12 cellular contexts compared by ENCODE assay signal in genomic region chr5:149887622-149888183, GRCh38. TPM values are rescaled to one million over a fixed set of nuclear protein-coding genes. Genes with fewer than 3 reads are reported as not detected.
DNase-seq lines count a peak whose midpoint lies in the region; ATAC-seq, FAIRE-seq and TF ChIP-seq lines count a peak whose summit lies in the region.
"Had no signal": no experiment of that assay in that cellular context is flagged by ENCODE, and none has a peak within 500 bp of the region (broad histone marks: within the 10 kb centered on the region; RNA-seq: fewer than 3 reads in every experiment).

No MANE protein-coding gene starts in this region.

- no peaks in the 10 kb centered on the region for H3K9me3 ChIP-seq in K562 (replicated peaks; ENCODE audit: control insufficient read depth, insufficient read depth, low read depth, low read length)
- H3K9me3 ChIP-seq in left lung = no peaks in the 10 kb centered on the region

- DNase-seq in AG09319 (ENCODE audit: extremely low read depth, low read depth) (peak; percentile 10), LHCN-M2 (ENCODE audit: low read depth) (peak; percentile 94), K562 (ENCODE audit: extremely low read depth in 1 of 4, low spot score in 3 of 4) (peak in 2 of 4 experiments; percentile 34 to 84), left lung (no peak), NCI-H1694 (lab: John Stamatoyannopoulos, UW) (no peak), T-helper 1 cell (no peak), SHP77 (lab: John Stamatoyannopoulos, UW) (no peak)
- no peak for DNase-seq in stimulated activated CD4-positive, alpha-beta T cell treated with anti-CD3 and anti-CD28 coated beads, Interleukin-4, amount 100 ng/mL, for 1 hour
- DNase-seq: activated B cell treated with CpG ODN at 0.5 μM for 24 hours; CD4-positive, alpha-beta memory T cell; NCI-H526 treated with DMSO at 0.1 percent for 48 hours had no signal

- H3K4me3 ChIP-seq in K562 = no peak overlapping the region
- no peak overlapping the region for H3K4me3 ChIP-seq in left lung

- WGBS in K562 (ENCODE audit: insufficient coverage, low coverage, missing lambda C conversion rate) = 0% methylated on average over 10 of the region's 10 CpGs

- no peaks in the 10 kb centered on the region for H4K20me1 ChIP-seq in K562 (replicated peaks; ENCODE audit: control insufficient read depth, insufficient read depth, low read length)

- H3K4me2 ChIP-seq in K562 (ENCODE audit: insufficient read depth, low read length) = peak overlapping the region; percentile 58

- H3K9ac ChIP-seq in K562 (ENCODE audit: insufficient read depth in 1 of 2, low read depth in 2 of 2, low read length in 2 of 2) = peak overlapping the region in 1 of 2 experiments; percentile 60; a peak in 1 of 4 replicates

- no peaks in the 10 kb centered on the region for H3K27me3 ChIP-seq in K562 (ENCODE audit: control insufficient read depth in 2 of 2, insufficient read depth in 2 of 2, low read length in 2 of 2)
- H3K27me3 ChIP-seq in left lung = no peaks in the 10 kb centered on the region

- TF ChIP-seq POLR2A in K562 (conservative IDR thresholded peaks at IDR 0.05) = no peak

- H3K4me1 ChIP-seq in K562 (replicated peaks in 1 of 2; ENCODE audit: control insufficient read depth in 2 of 2, insufficient read depth in 2 of 2, low read length in 2 of 2) (peaks cover 8 to 11% of the 10 kb centered on the region in 2 experiments), left lung (no peaks in the 10 kb centered on the region)

- BruUV-seq in K562 (replicated peaks; lab: Mats Ljungman, UMichigan) = no TSS peak

- CTCF ChIA-PET in K562 (lab: Yijun Ruan, JAX; ENCODE audit: low intra/inter-chr PET ratio) = no interaction called here

- TF ChIP-seq RAD21 in K562 (CRISPR knock-in tag; conservative IDR thresholded peaks at IDR 0.05 in 1 of 2, IDR thresholded peaks at IDR 0.05 in 1 of 2) = peak in 1 of 2 experiments; percentile 20; a peak in 2 of 4 replicates

- no peaks in the 10 kb centered on the region for H3K36me3 ChIP-seq in K562 (ENCODE audit: control insufficient read depth, insufficient read depth, low read length)
- H3K36me3 ChIP-seq in left lung = no peaks in the 10 kb centered on the region

- H3K9me1 ChIP-seq in K562 (ENCODE audit: control insufficient read depth, insufficient read depth, low read length) = no peaks in the 10 kb centered on the region

- peak; percentile 89 for FAIRE-seq in K562 (lab: Jason Lieb, UNC)

- in situ Hi-C loops in K562 (cut with MboI) = no loop called here

- H3K27ac ChIP-seq in K562 (ENCODE audit: extremely low read depth, low read depth, low read length) = peak overlapping the region; percentile 47; the same call in 2 of the 3 replicates
- no peak overlapping the region for H3K27ac ChIP-seq in left lung

- TF ChIP-seq EP300 in K562 (IDR thresholded peaks at IDR 0.05; ENCODE audit: low read length) = peak; percentile 26

- intact Hi-C loops in K562 (cut with micrococcal nuclease) = no loop called here
- intact Hi-C loops in left lung (cut with DNase I) = no loop called here

- H3K79me2 ChIP-seq in K562 (ENCODE audit: control insufficient read depth, insufficient read depth, low read length) = no peaks in the 10 kb centered on the region

- peak overlapping the region; percentile 81 for H2AFZ ChIP-seq in K562 (ENCODE audit: low read depth, low read length)

- POLR2A ChIA-PET in K562 (lab: Yijun Ruan, JAX) = no interaction called here

- peak; percentile 96 for ATAC-seq in K562
- ATAC-seq in left lung = peak; percentile 17

- TF ChIP-seq CTCF in AG09319 (IDR thresholded peaks at IDR 0.05; ENCODE audit: low read depth, low read length) = no peak
- no peak for TF ChIP-seq CTCF in K562 (IDR thresholded peaks at IDR 0.05 in 2 of 3, conservative IDR thresholded peaks at IDR 0.05 in 1 of 3; ENCODE audit: insufficient read depth in 2 of 3, low read depth in 1 of 3, low read length in 3 of 3)
- TF ChIP-seq CTCF in left lung (IDR thresholded peaks at IDR 0.05) = no peak

TF ChIP-seq in K562, 482 proteins besides CTCF, POLR2A, EP300 and RAD21 (continues in another document):
- TF ChIP-seq RHOXF2B (CRISPR knock-in tag; conservative IDR thresholded peaks at IDR 0.05) = no peak
- TF ChIP-seq TSC22D4 (tag; IDR thresholded peaks at IDR 0.05) = no peak
- peak; percentile 71 for TF ChIP-seq CBFA2T3 (IDR thresholded peaks at IDR 0.05)
- TF ChIP-seq TAF7 (tag; IDR thresholded peaks at IDR 0.05) = no peak
- TF ChIP-seq RNF219 (CRISPR knock-in tag; IDR thresholded peaks at IDR 0.05) = no peak
- TF ChIP-seq POLR3A (IDR thresholded peaks at IDR 0.05; ENCODE audit: borderline replicate concordance, extremely low read depth, insufficient read depth, insufficient read length) = no peak

RNA-seq across cellular contexts. Expression of gene PDE6A, which starts 56.9 kb away (rescaled TPM):
- total RNA-seq in LHCN-M2 (2014; rRNA removed) (0.58 and 1.1 TPM in 2 replicates), K562 (2014; rRNA removed) (not detected in 2 replicates), K562 (2014; rRNA removed; fragmentation: Illumina TruSeq; extraction: Trizol) (not detected in 2 replicates), K562 (2015; rRNA removed; fragmentation: Illumina TruSeq; extraction: Trizol) (0.04 TPM in 2 replicates), K562 (2021) (not detected in 2 replicates), left lung (not detected)
- 0.83 TPM for polyA plus RNA-seq in LHCN-M2 (2012)
- not detected in 2 replicates for total RNA-seq in K562 (2011; cell fraction: chromatin; rRNA removed; ENCODE audit: low replicate concordance)
- not detected in 2 replicates for total RNA-seq in K562 (2011; cell fraction: nucleolus; rRNA removed)
- 0.23 TPM in 1 of 2 replicates, not detected in the other for total RNA-seq in K562 (2011; cell fraction: nucleoplasm; rRNA removed)
- polyA plus RNA-seq in K562 (2011; rRNA removed) (not detected in 2 replicates), K562 (2014; fragmentation: Illumina TruSeq; extraction: Trizol) (0.03 TPM in 1 of 2 replicates, not detected in the other), K562 (2014; fragmentation: Nextera tagmentation; extraction: Ambion mirVana) (under 1 TPM in 1 of 2 experiments, not detected in 1; 0.01 TPM), K562 (2014; rRNA removed) (0.01 TPM in 1 of 2 replicates, not detected in the other)
- 0.03 TPM in 1 of 2 replicates, not detected in the other for polyA plus RNA-seq in K562 (2011; cell fraction: cytosol; rRNA removed)
- polyA plus RNA-seq in K562 (2011; cell fraction: nucleus; rRNA removed) = not detected in 2 replicates
- polyA plus RNA-seq in K562 (2012) = 0.04 and 0.05 TPM in 2 replicates
- not detected in 2 replicates for polyA minus RNA-seq in K562 (2011; rRNA and poly(A)+ RNA removed)
- polyA minus RNA-seq in K562 (2011; cell fraction: cytosol; rRNA and poly(A)+ RNA removed) = not detected in 2 replicates
- polyA minus RNA-seq in K562 (2011; cell fraction: nucleus; rRNA and poly(A)+ RNA removed) = not detected in 2 replicates
- total RNA-seq: activated B cell treated with CpG ODN at 0.5 μM for 24 hours; CD4-positive, alpha-beta memory T cell; omental fat pad had no signal
- polyA plus RNA-seq: CD4-positive, alpha-beta memory T cell had no signal

Comparison
In these comparisons a context has a peak if more than half of its experiments do, and no peak if none do; other contexts are left out.
1. DNase-seq: peak in AG09319 (single experiment) and LHCN-M2 (single experiment); none in left lung (0 of 2), NCI-H1694 (single experiment), T-helper 1 cell (0 of 5), SHP77 (0 of 2) and stimulated activated CD4-positive, alpha-beta T cell treated with anti-CD3 and anti-CD28 coated beads, Interleukin-4, amount 100 ng/mL, for 1 hour (single experiment).